19 cellular contexts compared by ENCODE assay signal in the genomic region with DNA sequence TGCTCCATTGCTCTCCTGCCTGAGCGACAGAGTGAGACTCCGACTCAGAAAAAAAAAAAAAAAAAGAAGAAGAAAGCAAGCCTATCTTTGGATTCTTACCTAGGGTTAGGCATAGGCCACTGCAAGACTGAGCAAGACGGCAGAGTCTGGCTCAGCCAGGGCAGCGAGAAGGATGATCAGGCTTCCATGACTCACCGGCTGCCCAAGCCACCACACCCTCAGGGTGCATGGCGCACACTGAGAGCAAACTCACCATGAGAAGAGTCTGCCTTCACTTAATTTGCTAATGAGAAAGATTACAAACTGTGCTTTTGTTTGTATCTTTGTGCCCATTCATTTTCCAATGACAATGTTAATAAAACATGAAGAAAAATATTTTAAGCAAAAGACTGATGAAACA. TPM values are rescaled to one million over a fixed set of nuclear protein-coding genes. Genes with fewer than 3 reads are reported as not detected.
DNase-seq lines count a peak whose midpoint lies in the region; ATAC-seq and TF ChIP-seq lines count a peak whose summit lies in the region.
"Had no signal": no experiment of that assay in that cellular context is flagged by ENCODE, and none has a peak within 500 bp of the region (broad histone marks: within the 10 kb centered on the region; RNA-seq: fewer than 3 reads in every experiment).

No MANE protein-coding gene starts in this region.

- H3F3A ChIP-seq in GM23338 (replicated peaks; ENCODE audit: low read depth) (no peaks in the 10 kb centered on the region), PC-9 (ENCODE audit: insufficient read depth, low read depth) (peaks cover 65% of the 10 kb centered on the region), smooth muscle cell (ENCODE audit: low read depth) (no peaks in the 10 kb centered on the region)

- H3K79me2 ChIP-seq in GM23338 (replicated peaks; ENCODE audit: insufficient read depth) (peaks cover 3% of the 10 kb centered on the region), PC-9 (ENCODE audit: low read depth) (peaks cover 49% of the 10 kb centered on the region), smooth muscle cell (ENCODE audit: low read depth) (no peaks in the 10 kb centered on the region), H9 (ENCODE audit: insufficient read depth, low read length) (no peaks in the 10 kb centered on the region; the same call in 1 of the 2 replicates)

- no peak overlapping the region for H4K91ac ChIP-seq in H9 (ENCODE audit: insufficient read length, low read depth, low read length)

- H4K8ac ChIP-seq in H9 (replicated peaks; ENCODE audit: insufficient read length, low read depth, low read length) = no peak overlapping the region

- H3K4me1 Mint-ChIP-seq in GM23338 = peaks cover 21% of the 10 kb centered on the region
- H3K4me1 Mint-ChIP-seq in H9 = peaks cover 11% of the 10 kb centered on the region in 2 experiments

- H3K4ac ChIP-seq in H9 (ENCODE audit: low read depth, low read length) = no peak overlapping the region

- H3K27ac Mint-ChIP-seq in GM23338 = no peak overlapping the region
- 0 out of 7 replicates have a peak overlapping the region, but pooled peaks of 1 of the 3 experiments have one; percentile 17 for H3K27ac Mint-ChIP-seq in H9
- H3K27ac Mint-ChIP-seq: activated CD8-positive, alpha-beta T cell treated with anti-CD3 and anti-CD28 coated beads for 36 hours had no signal

- H3K9ac ChIP-seq in smooth muscle cell (ENCODE audit: low read depth) (peak overlapping the region; percentile 50), H9 (ENCODE audit: extremely low read depth, insufficient read length, low read length) (no peak overlapping the region)
- H3K9ac ChIP-seq: KMS-11 had no signal

- intact Hi-C loops in PC-9 (cut with micrococcal nuclease; ENCODE audit: unreplicated experiment) = no loop called here

- no peak overlapping the region for H2BK20ac ChIP-seq in H9 (ENCODE audit: low read depth, low read length, poor library complexity, severe bottlenecking)

- H3K9me3 ChIP-seq in PC-9 (ENCODE audit: insufficient read depth, low read depth) (peaks cover 13% of the 10 kb centered on the region; the same call in 1 of the 2 replicates), smooth muscle cell (replicated peaks; ENCODE audit: low read depth) (no peaks in the 10 kb centered on the region), H9 (ENCODE audit: control insufficient read depth, low read depth, low read length) (no peaks in the 10 kb centered on the region)

- H2AK5ac ChIP-seq in H9 (ENCODE audit: insufficient read length, low read length) = no peak overlapping the region

- no peak overlapping the region for H3K56ac ChIP-seq in H9 (ENCODE audit: insufficient read length, low read depth, low read length)

- no peak overlapping the region for H3K14ac ChIP-seq in H9 (ENCODE audit: insufficient read depth, low read length)

- H3T11ph ChIP-seq in H9 (ENCODE audit: low read length) = no peak overlapping the region

- no peak overlapping the region for H2BK15ac ChIP-seq in H9 (ENCODE audit: low read depth, low read length)

- no peak overlapping the region for H2BK12ac ChIP-seq in H9 (ENCODE audit: insufficient read length, low read depth, low read length)

- no peaks in the 10 kb centered on the region for H3K23me2 ChIP-seq in H9 (ENCODE audit: insufficient read length, low read depth, low read length, poor library complexity, severe bottlenecking)

- H4K20me1 ChIP-seq in GM23338 (replicated peaks; ENCODE audit: insufficient read depth) (no peaks in the 10 kb centered on the region; the same call in 1 of the 2 replicates), PC-9 (ENCODE audit: insufficient read depth) (no peaks in the 10 kb centered on the region), smooth muscle cell (ENCODE audit: low read depth) (no peaks in the 10 kb centered on the region), H9 (ENCODE audit: control insufficient read depth, insufficient read depth, insufficient read length) (no peaks in the 10 kb centered on the region)

- H3K27me3 Mint-ChIP-seq in GM23338 (ENCODE audit: insufficient read depth, low read depth, poor library complexity) = peaks cover 2% of the 10 kb centered on the region
- H3K27me3 Mint-ChIP-seq in H9 (ENCODE audit: low read depth) = 0 out of 2 replicates have a peak, but pooled peaks cover 3% of the 10 kb centered on the region

- no peak for TF ChIP-seq CTCF in GM23338 (conservative IDR thresholded peaks at IDR 0.05; ENCODE audit: low read depth in 2 of 2)
- no peak for TF ChIP-seq CTCF in PC-9 (conservative IDR thresholded peaks at IDR 0.05)
- TF ChIP-seq CTCF in smooth muscle cell (IDR thresholded peaks at IDR 0.05; ENCODE audit: borderline replicate concordance, insufficient read depth, poor library complexity, severe bottlenecking) = no peak
- no peak for TF ChIP-seq CTCF in H9 (conservative IDR thresholded peaks at IDR 0.05)

- DNase-seq in GM23338 (ENCODE audit: low spot score) (no peak), PC-9 (peak; percentile 83 to 90), smooth muscle cell (lab: John Stamatoyannopoulos, UW; ENCODE audit: unreplicated experiment) (no peak), Ammon's horn (ENCODE audit: low spot score) (no peak), H9 (no peak), T-helper 9 cell (no peak)
- no peak for DNase-seq in activated CD8-positive, alpha-beta memory T cell treated with anti-CD3 and anti-CD28 coated beads, Interleukin-2, amount 50 U/mL, for 48 hours
- DNase-seq: activated CD8-positive, alpha-beta T cell treated with anti-CD3 and anti-CD28 coated beads for 36 hours; activated T-cell treated with anti-CD3 and anti-CD28 coated beads, Interleukin-2, amount 50 U/mL, for 48 hours; AML-193; left cardiac atrium; nucleus accumbens; Right ventricle myocardium superior; stimulated activated CD4-positive, alpha-beta T cell treated with anti-CD3 and anti-CD28 coated beads, Interleukin-2, amount 100 ng/mL, for 48 hours; substantia nigra; T-helper 1 cell had no signal

- ATAC-seq in GM23338 = peak; percentile 84
- ATAC-seq in esophagus mucosa = peak; percentile 85
- ATAC-seq: activated CD8-positive, alpha-beta T cell treated with anti-CD3 and anti-CD28 coated beads for 36 hours had no signal

- H3K79me1 ChIP-seq in H9 (ENCODE audit: insufficient read depth, low read depth, low read length, poor library complexity, severe bottlenecking) = no peaks in the 10 kb centered on the region

- H3K36me3 ChIP-seq in GM23338 (ENCODE audit: insufficient read depth) (peaks cover 20% of the 10 kb centered on the region; the same call in 1 of the 2 replicates), PC-9 (ENCODE audit: low read depth) (peaks cover 56% of the 10 kb centered on the region), smooth muscle cell (ENCODE audit: low read depth) (no peaks in the 10 kb centered on the region)

- H3K4me3 Mint-ChIP-seq in GM23338 = no peak overlapping the region
- no peak overlapping the region for H3K4me3 Mint-ChIP-seq in H9
- H3K4me3 Mint-ChIP-seq: activated CD8-positive, alpha-beta T cell treated with anti-CD3 and anti-CD28 coated beads for 36 hours had no signal

- H3K9me2 ChIP-seq in GM23338 (ENCODE audit: insufficient read depth) (no peaks in the 10 kb centered on the region), PC-9 (ENCODE audit: insufficient read depth) (no peaks in the 10 kb centered on the region)

- POLR2A ChIA-PET in PC-9 (lab: Charles Lee; ENCODE audit: unreplicated experiment) = no interaction called here

- H3K4me2 ChIP-seq in GM23338 (no peak overlapping the region), PC-9 (peak overlapping the region; percentile 27), smooth muscle cell (no peak overlapping the region), H9 (ENCODE audit: insufficient read depth, insufficient read length, low read length) (no peak overlapping the region)
- H3K4me2 ChIP-seq: KMS-11 had no signal

- BruUV-seq in PC-9 (replicated peaks; lab: Mats Ljungman, UMichigan) = no TSS peak

- H3K36me3 Mint-ChIP-seq in GM23338 (ENCODE audit: low read depth) (peaks cover 51% of the 10 kb centered on the region), H9 (ENCODE audit: insufficient read depth in 1 of 3, low read depth in 3 of 3) (peaks cover 0 to 10% (median 10%) of the 10 kb centered on the region in 3 experiments; a peak in 4 of 7 replicates)

- H3K23ac ChIP-seq in H9 (ENCODE audit: insufficient read length, low read depth, low read length) = no peak overlapping the region

- CTCF ChIA-PET in PC-9 (lab: Charles Lee) = no interaction called here

- no peak overlapping the region for H3K4me3 ChIP-seq in GM23338
- no peak overlapping the region for H3K4me3 ChIP-seq in PC-9
- no peak overlapping the region for H3K4me3 ChIP-seq in smooth muscle cell

- no peak overlapping the region for H3K18ac ChIP-seq in H9 (ENCODE audit: insufficient read length, low read depth, low read length)

- H2AFZ ChIP-seq in GM23338 (no peak overlapping the region), PC-9 (no peak overlapping the region), smooth muscle cell (ENCODE audit: low read depth) (no peak overlapping the region), H9 (ENCODE audit: low read length) (no peak overlapping the region)

- H3K4me1 ChIP-seq in GM23338 (ENCODE audit: insufficient read depth) (peaks cover 10% of the 10 kb centered on the region), PC-9 (replicated peaks; ENCODE audit: insufficient read depth) (peaks cover 100% of the 10 kb centered on the region), smooth muscle cell (ENCODE audit: low read depth) (peaks cover 3% of the 10 kb centered on the region), H9 (ENCODE audit: insufficient read depth, low read length) (no peaks in the 10 kb centered on the region)

- H3K9me3 Mint-ChIP-seq in GM23338 (no peaks in the 10 kb centered on the region), H9 (no peaks in the 10 kb centered on the region)
- H3K9me3 Mint-ChIP-seq: activated CD8-positive, alpha-beta T cell treated with anti-CD3 and anti-CD28 coated beads for 36 hours had no signal

- no peak overlapping the region for H3K27ac ChIP-seq in GM23338 (ENCODE audit: low read depth)
- H3K27ac ChIP-seq in PC-9 = peak overlapping the region; percentile 86
- H3K27ac ChIP-seq in smooth muscle cell (ENCODE audit: low read depth) = peak overlapping the region; percentile 77
- H3K27ac ChIP-seq in H9 (ENCODE audit: insufficient read length, low read depth, low read length) = no peak overlapping the region
- H3K27ac ChIP-seq: HL-60, KMS-11 had no signal

- no peak overlapping the region for H4K5ac ChIP-seq in H9 (ENCODE audit: insufficient read length, low read depth, low read length)

- 58% methylated on average over 6 of the region's 6 CpGs for WGBS in smooth muscle cell (ENCODE audit: low lambda C conversion rate)
- no CpG with 5 or more reads among the region's 6 CpGs for WGBS in H9 (ENCODE audit: extremely low coverage, insufficient read length, low lambda C conversion rate)

- no peak overlapping the region for H2BK120ac ChIP-seq in H9 (ENCODE audit: low read depth, low read length, poor library complexity, severe bottlenecking)

- H3K27me3 ChIP-seq in GM23338 (ENCODE audit: insufficient read depth) (no peaks in the 10 kb centered on the region), PC-9 (ENCODE audit: insufficient read depth, low read depth) (no peaks in the 10 kb centered on the region), smooth muscle cell (ENCODE audit: low read depth) (peaks cover under 1% of the 10 kb centered on the region), H9 (ENCODE audit: insufficient read depth, low read length) (no peaks in the 10 kb centered on the region)

- H2BK5ac ChIP-seq in H9 (ENCODE audit: insufficient read length, low read length) = no peak overlapping the region

RNA-seq across cellular contexts. Expression of a gene that starts 8.2 kb away (rescaled TPM):
- total RNA-seq in GM23338 (2014; rRNA removed; shearing (Covaris generic)) = 20.9 and 24.8 TPM in 2 replicates
- polyA plus RNA-seq in GM23338 (2016; fragmentation: Nextera tagmentation; extraction: Ambion mirVana) (7.9 and 9.7 TPM in 2 replicates), smooth muscle cell (0.14 and 0.16 TPM in 2 replicates)
- total RNA-seq in PC-9 (2021) (20.8 and 21.1 TPM in 2 replicates), esophagus mucosa (44.3 TPM), smooth muscle cell (2.3 and 3.0 TPM in 2 replicates), H9 (2021) (3.4 and 3.6 TPM in 2 replicates)

Comparison
In these comparisons a context has a peak if more than half of its experiments do, and no peak if none do; other contexts are left out.
1. DNase-seq: peak in PC-9 (2 of 2); none in GM23338 (single experiment), smooth muscle cell (single experiment), Ammon's horn (single experiment), H9 (single experiment), T-helper 9 cell (single experiment) and activated CD8-positive, alpha-beta memory T cell treated with anti-CD3 and anti-CD28 coated beads, Interleukin-2, amount 50 U/mL, for 48 hours (single experiment).
2. H3K27ac ChIP-seq: peak in PC-9 (single experiment) and smooth muscle cell (single experiment); none in GM23338 (single experiment) and H9 (single experiment).